ENCODE assay signal across 8 cellular contexts in genomic region chr13:26253787-26254582, GRCh38. TPM values are rescaled to one million over a fixed set of nuclear protein-coding genes. Genes with fewer than 3 reads are reported as not detected.
A peak's percentile ranks its signal among the peaks of the same experiment; 100 is the strongest.
DNase-seq lines count a peak whose midpoint lies in the region; ATAC-seq lines count a peak whose summit lies in the region.

Gene CDK8 (plus strand): TSS chr13:26254129. CDS start chr13:26254642, 513 bp downstream.

- H3K36me3 Mint-ChIP-seq in activated CD4-positive, alpha-beta T cell treated with anti-CD3 and anti-CD28 coated beads, Interleukin-2, amount 10 ng/mL, durations not matched to agents 7 days and 5 days (ENCODE audit: low read depth), result peaks cover 2% of the 10 kb centered on the region

- H3K9me3 Mint-ChIP-seq in activated CD4-positive, alpha-beta T cell treated with anti-CD3 and anti-CD28 coated beads, Interleukin-2, amount 10 ng/mL, durations not matched to agents 7 days and 5 days, result no peaks in the 10 kb centered on the region

- no peaks in the 10 kb centered on the region for H3K27me3 Mint-ChIP-seq in activated CD4-positive, alpha-beta T cell treated with anti-CD3 and anti-CD28 coated beads, Interleukin-2, amount 10 ng/mL, durations not matched to agents 7 days and 5 days

- DNase-seq in C1 segment of cervical spinal cord (lab: John Stamatoyannopoulos, UW) (peak; percentile 80 to 98 (median 94)), NCI-H69 (lab: John Stamatoyannopoulos, UW) (peak; percentile 95), dedifferentiated amniotic fluid mesenchymal stem cell (ENCODE audit: extremely low spot score) (peak; percentile 86), left kidney (ENCODE audit: low read depth, low spot score) (peak; percentile 98)
- DNase-seq in activated CD4-positive, alpha-beta T cell treated with anti-CD3 and anti-CD28 coated beads, Interleukin-2, amount 10 ng/mL, durations not matched to agents 7 days and 5 days, result peak; percentile 89
- peak; percentile 87 for DNase-seq in stimulated activated CD4-positive, alpha-beta T cell treated with anti-CD3 and anti-CD28 coated beads, Interleukin-1b, Interleukin-23, amount 100 ng/mL, for 48 hours

- POLR2A ChIA-PET in activated CD4-positive, alpha-beta T cell treated with anti-CD3 and anti-CD28 coated beads, Interleukin-2, amount 10 ng/mL, durations not matched to agents 7 days and 5 days (lab: Charles Lee), result no interaction called here

- peak within 1 kb of the TSS; percentile 89 for H3K27ac Mint-ChIP-seq in activated CD4-positive, alpha-beta T cell treated with anti-CD3 and anti-CD28 coated beads, Interleukin-2, amount 10 ng/mL, durations not matched to agents 7 days and 5 days

- H3K4me1 Mint-ChIP-seq in activated CD4-positive, alpha-beta T cell treated with anti-CD3 and anti-CD28 coated beads, Interleukin-2, amount 10 ng/mL, durations not matched to agents 7 days and 5 days, result peaks cover 27% of the 10 kb centered on the region

- ATAC-seq in GM19372 (IDR thresholded peaks at IDR 0.05; ENCODE audit: low read depth, unreplicated experiment) (peak; percentile 76), HG03521 (IDR thresholded peaks at IDR 0.05; ENCODE audit: unreplicated experiment) (peak; percentile 81)

- H3K4me3 Mint-ChIP-seq in activated CD4-positive, alpha-beta T cell treated with anti-CD3 and anti-CD28 coated beads, Interleukin-2, amount 10 ng/mL, durations not matched to agents 7 days and 5 days, result peak within 1 kb of the TSS; percentile 90

- CTCF ChIA-PET in activated CD4-positive, alpha-beta T cell treated with anti-CD3 and anti-CD28 coated beads, Interleukin-2, amount 10 ng/mL, durations not matched to agents 7 days and 5 days (lab: Charles Lee), result interaction anchor here (0.9 to 1.0 kb wide), 2 partner anchors 20 to 26 kb away, joined by 3 to 4 read pairs; no protein-coding TSS in a partner anchor

RNA-seq across cellular contexts. Expression of gene CDK8, which starts in this region (rescaled TPM):
- total RNA-seq in activated CD4-positive, alpha-beta T cell treated with anti-CD3 and anti-CD28 coated beads, Interleukin-2, amount 10 ng/mL, durations not matched to agents 7 days and 5 days, result 10 to 100 TPM; 14.1 to 15.5 TPM

Comparison
In these comparisons a context has a peak if more than half of its experiments do, and no peak if none do; other contexts are left out.
1. Peak in every context shown above with its lines: DNase-seq and ATAC-seq.